Comparison of ENCODE assay signal across 8 cellular contexts in genomic region chr3:194556086-194557056, GRCh38.
DNase-seq lines count a peak whose midpoint lies in the region; ATAC-seq and TF ChIP-seq lines count a peak whose summit lies in the region.

No MANE protein-coding gene starts in this region.

- H3K27me3 ChIP-seq in duodenal mucosa (ENCODE audit: control insufficient read depth in 1 of 2, insufficient read depth in 2 of 2, low read length in 2 of 2) (no peaks in the 10 kb centered on the region), sigmoid colon (no peaks in the 10 kb centered on the region)

- WGBS in sigmoid colon, 2 donors: 19 to 45% methylated on average over 13 of the region's 13 CpGs

- no peak for TF ChIP-seq POLR2A in sigmoid colon (IDR thresholded peaks at IDR 0.05)

- no peak for DNase-seq in activated CD4-positive, CD25-positive, alpha-beta regulatory T cell (lab: John Stamatoyannopoulos, UW)
- DNase-seq in RPMI8226 (peak; percentile 68), NCI-H187 treated with DMSO at 0.1 percent for 48 hours (lab: John Stamatoyannopoulos, UW) (no peak), sigmoid colon (no peak), ecto neural progenitor cell (ENCODE audit: low spot score) (no peak)
- no peak for DNase-seq in stimulated activated effector memory CD8-positive, alpha-beta T cell treated with anti-CD3 and anti-CD28 coated beads, Interleukin-12 subunit alpha, Interleukin-12 subunit beta, amount 100 ng/mL, for 72 hours (ENCODE audit: low spot score in 2 of 2)

- H3K9me3 Mint-ChIP-seq in stimulated activated effector memory CD8-positive, alpha-beta T cell treated with anti-CD3 and anti-CD28 coated beads, Interleukin-12 subunit alpha, Interleukin-12 subunit beta, amount 100 ng/mL, for 72 hours: no peaks in the 10 kb centered on the region

- intact Hi-C loops in sigmoid colon (cut with DNase I): no loop called here

- H3K9ac ChIP-seq in duodenal mucosa (ENCODE audit: low read depth in 1 of 2, low read length in 2 of 2): peak overlapping the region in 1 of 2 donors; percentile 57

- peak overlapping the region; percentile 72 for H3K4me3 Mint-ChIP-seq in stimulated activated effector memory CD8-positive, alpha-beta T cell treated with anti-CD3 and anti-CD28 coated beads, Interleukin-12 subunit alpha, Interleukin-12 subunit beta, amount 100 ng/mL, for 72 hours

- H3K27ac ChIP-seq in duodenal mucosa (ENCODE audit: low read depth, low read length): no peak overlapping the region
- no peak overlapping the region for H3K27ac ChIP-seq in sigmoid colon

- ATAC-seq in activated CD4-positive, CD25-positive, alpha-beta regulatory T cell treated with anti-CD3 and anti-CD28 coated beads, Interleukin-2, amount 50 U/mL, for 24 hours: peak; percentile 55 to 63
- peak; percentile 65 for ATAC-seq in stimulated activated effector memory CD8-positive, alpha-beta T cell treated with anti-CD3 and anti-CD28 coated beads, Interleukin-12 subunit alpha, Interleukin-12 subunit beta, amount 100 ng/mL, for 72 hours

- H3K4me3 ChIP-seq in duodenal mucosa (ENCODE audit: low read depth in 1 of 2, low read length in 2 of 2): peak overlapping the region; percentile 68 to 73
- H3K4me3 ChIP-seq in sigmoid colon: peak overlapping the region in 1 of 4 donors; percentile 14

- H3K9me3 ChIP-seq in duodenal mucosa (ENCODE audit: control insufficient read depth in 1 of 2, low read length in 2 of 2) (no peaks in the 10 kb centered on the region), sigmoid colon (no peaks in the 10 kb centered on the region)

- H3K4me1 Mint-ChIP-seq in stimulated activated effector memory CD8-positive, alpha-beta T cell treated with anti-CD3 and anti-CD28 coated beads, Interleukin-12 subunit alpha, Interleukin-12 subunit beta, amount 100 ng/mL, for 72 hours: peaks cover 12% of the 10 kb centered on the region

- peaks cover 0 to 3% of the 10 kb centered on the region in 2 donors for H3K4me1 ChIP-seq in duodenal mucosa (ENCODE audit: control insufficient read depth in 1 of 2, insufficient read depth in 2 of 2, low read length in 2 of 2)
- no peaks in the 10 kb centered on the region for H3K4me1 ChIP-seq in sigmoid colon

- H3K27ac Mint-ChIP-seq in stimulated activated effector memory CD8-positive, alpha-beta T cell treated with anti-CD3 and anti-CD28 coated beads, Interleukin-12 subunit alpha, Interleukin-12 subunit beta, amount 100 ng/mL, for 72 hours: peak overlapping the region; percentile 90

- TF ChIP-seq EP300 in sigmoid colon (IDR thresholded peaks at IDR 0.05): no peak

- H3K36me3 ChIP-seq in duodenal mucosa (ENCODE audit: control insufficient read depth in 1 of 2, insufficient read depth in 2 of 2, low read length in 2 of 2) (no peaks in the 10 kb centered on the region), sigmoid colon (no peaks in the 10 kb centered on the region)

- TF ChIP-seq CTCF in sigmoid colon (IDR thresholded peaks at IDR 0.05): no peak

- H3K36me3 Mint-ChIP-seq in stimulated activated effector memory CD8-positive, alpha-beta T cell treated with anti-CD3 and anti-CD28 coated beads, Interleukin-12 subunit alpha, Interleukin-12 subunit beta, amount 100 ng/mL, for 72 hours: no peaks in the 10 kb centered on the region
